ENCODE assay signal across 1 cellular context in genomic region chr14:74141703-74142102, GRCh38.
TF ChIP-seq lines count a peak whose summit lies in the region.

No MANE protein-coding gene starts in this region.

TF ChIP-seq in HepG2, 621 proteins besides CTCF, POLR2A, EP300 and RAD21:
- TF ChIP-seq CCDC6 (CRISPR knock-in tag; IDR thresholded peaks at IDR 0.05) (no peak), CEBPB (IDR thresholded peaks at IDR 0.05; ENCODE audit: borderline replicate concordance, low read depth, low read length) (peak; percentile 34; the same call in 1 of the 2 replicates), ARID5B (CRISPR knock-in tag; IDR thresholded peaks at IDR 0.05) (0 out of 2 replicates have a peak, but pooled peaks have one; percentile 11), NKX3-1 (CRISPR knock-in tag; IDR thresholded peaks at IDR 0.05) (no peak), ZNF644 (CRISPR knock-in tag; IDR thresholded peaks at IDR 0.05; ENCODE audit: low read depth) (0 out of 2 replicates have a peak, but pooled peaks have one; percentile 25), ZNF281 (CRISPR knock-in tag; IDR thresholded peaks at IDR 0.05; ENCODE audit: borderline replicate concordance) (no peak), ZNF142 (CRISPR knock-in tag; IDR thresholded peaks at IDR 0.05) (no peak), CBFB (CRISPR knock-in tag; IDR thresholded peaks at IDR 0.05) (no peak), RBFOX2 (IDR thresholded peaks at IDR 0.05; ENCODE audit: low read depth, low read length) (no peak), THRA (CRISPR knock-in tag; IDR thresholded peaks at IDR 0.05; ENCODE audit: borderline replicate concordance) (peak; percentile 62; the same call in 1 of the 2 replicates), SOX5 (CRISPR knock-in tag; IDR thresholded peaks at IDR 0.05; ENCODE audit: borderline replicate concordance) (no peak; the same call in 1 of the 2 replicates), SP2 (CRISPR knock-in tag; IDR thresholded peaks at IDR 0.05) (no peak), CEBPG (CRISPR knock-in tag; IDR thresholded peaks at IDR 0.05) (peak; percentile 33; the same call in 1 of the 2 replicates), MAFG (CRISPR knock-in tag; IDR thresholded peaks at IDR 0.05) (no peak), BCL6 (CRISPR knock-in tag; IDR thresholded peaks at IDR 0.05) (0 out of 2 replicates have a peak, but pooled peaks have one; percentile 21), MAFK (conservative IDR thresholded peaks at IDR 0.05 in 1 of 2, IDR thresholded peaks at IDR 0.05 in 1 of 2; ENCODE audit: low read length in 2 of 2) (0 out of 4 replicates have a peak, but pooled peaks of 1 of the 2 experiments have one; percentile 22), ZBTB7B (CRISPR knock-in tag; IDR thresholded peaks at IDR 0.05) (no peak), ZNF503 (CRISPR knock-in tag; IDR thresholded peaks at IDR 0.05) (no peak), GRHL1 (CRISPR knock-in tag; conservative IDR thresholded peaks at IDR 0.05) (no peak), MYPOP (CRISPR knock-in tag; IDR thresholded peaks at IDR 0.05) (no peak), DMAP1 (CRISPR knock-in tag; IDR thresholded peaks at IDR 0.05) (0 out of 2 replicates have a peak, but pooled peaks have one; percentile 38), ZNF781 (CRISPR knock-in tag; IDR thresholded peaks at IDR 0.05; ENCODE audit: borderline replicate concordance, not compliant biosample characterization) (no peak), SOX13 (IDR thresholded peaks at IDR 0.05) (no peak), SOX13 (CRISPR knock-in tag; conservative IDR thresholded peaks at IDR 0.05 in 1 of 2, IDR thresholded peaks at IDR 0.05 in 1 of 2) (peak in 1 of 2 experiments; percentile 32; a peak in 1 of 4 replicates), SIN3A (IDR thresholded peaks at IDR 0.05; ENCODE audit: borderline replicate concordance, low read depth, low read length) (no peak), SRF (IDR thresholded peaks at IDR 0.05; ENCODE audit: low read depth, low read length) (no peak)
